In genomic region chr13:72489751-72490150, GRCh38 we compare ENCODE assay signal across 27 cellular contexts.
"Had no signal": no experiment of that assay in that cellular context is flagged by ENCODE, and none has a peak within 500 bp of the region (broad histone marks: within the 10 kb centered on the region; RNA-seq: fewer than 3 reads in every experiment).

No MANE protein-coding gene starts in this region.

- H3K4me1 ChIP-seq: adrenal gland, gastroesophageal sphincter, left ventricle myocardium inferior, tibial nerve had no signal

- DNase-seq: activated CD4-positive, alpha-beta T cell treated with anti-CD3 and anti-CD28 coated beads for 48 hours; activated CD4-positive, alpha-beta T cell treated with anti-CD3 and anti-CD28 coated beads, Interleukin-2, amount 50 U/mL, for 48 hours; activated CD8-positive, alpha-beta memory T cell treated with anti-CD3 and anti-CD28 coated beads for 24 hours; activated effector memory CD4-positive, alpha-beta T cell treated with Interleukin-2 at 50 U/mL for 16 hours; activated naive CD4-positive, alpha-beta T cell treated with anti-CD3 and anti-CD28 coated beads for 36 hours; activated naive CD8-positive, alpha-beta T cell treated with anti-CD3 and anti-CD28 coated beads for 36 hours; adrenal gland; aorta; dorsolateral prefrontal cortex; effector memory CD8-positive, alpha-beta T cell; erythroblast; islet precursor cell; left ventricle myocardium inferior; mesendoderm; natural killer cell; posterior cingulate gyrus; right cardiac atrium; stimulated activated CD4-positive, alpha-beta T cell treated with anti-CD3 and anti-CD28 coated beads, Interleukin-15, amount 100 ng/mL, for 24 hours; stimulated activated naive CD4-positive, alpha-beta T cell treated with Interleukin-2 at 50 U/mL for 16 hours; T1000; WERI-Rb-1 had no signal

- H3K27me3 ChIP-seq: adrenal gland, cardiac muscle cell, dorsolateral prefrontal cortex, gastroesophageal sphincter, hepatocyte, tibial nerve had no signal

- H3K27ac ChIP-seq: adrenal gland, cardiac muscle cell, coronary artery, dorsolateral prefrontal cortex, gastroesophageal sphincter, hepatocyte, left ventricle myocardium inferior, tibial nerve, WERI-Rb-1 had no signal

- ATAC-seq: activated CD4-positive, CD25-positive, alpha-beta regulatory T cell treated with anti-CD3 and anti-CD28 coated beads, Interleukin-2, amount 50 U/mL, for 24 hours; effector memory CD8-positive, alpha-beta T cell; gastroesophageal sphincter; right cardiac atrium had no signal
